In the genomic region with DNA sequence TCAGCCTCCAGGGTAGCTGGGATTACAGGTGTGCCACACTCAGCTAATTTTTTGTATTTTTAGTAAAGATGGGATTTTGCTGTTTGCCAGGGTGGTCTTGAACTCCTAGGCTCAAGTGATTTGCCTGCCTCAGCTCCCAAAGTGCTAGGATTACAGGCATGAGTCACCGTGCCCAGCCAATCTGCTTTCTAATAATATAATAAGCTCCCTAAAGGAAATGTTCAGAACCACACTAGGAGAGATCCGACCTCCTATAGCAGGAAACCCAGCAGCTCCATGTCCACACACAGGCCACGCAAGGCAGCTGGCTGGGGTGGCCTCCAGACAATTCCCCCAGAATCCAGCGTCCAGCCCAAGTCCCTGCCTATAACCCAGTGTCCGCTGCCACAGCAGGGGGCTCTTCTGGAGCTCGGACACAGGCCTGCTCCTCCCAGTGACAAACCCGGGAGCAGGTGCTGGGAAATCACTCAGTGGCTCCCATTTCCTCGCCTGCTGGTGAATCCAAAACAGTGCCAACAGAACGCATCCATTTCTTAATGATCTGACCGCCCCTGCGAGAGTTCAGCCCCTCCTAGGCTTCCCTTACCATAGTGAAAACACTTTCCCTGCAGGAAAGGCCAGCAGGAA, we compare ENCODE assay signal across 1 cellular context.
TF ChIP-seq lines count a peak whose summit lies in the region.

No MANE protein-coding gene starts in this region.

TF ChIP-seq in H1, 55 proteins besides CTCF, POLR2A, EP300 and RAD21:
- TF ChIP-seq CREB1 (IDR thresholded peaks at IDR 0.05) (no peak), EGR1 (IDR thresholded peaks at IDR 0.05; ENCODE audit: borderline replicate concordance, low read depth, low read length) (no peak), CHD1 (IDR thresholded peaks at IDR 0.05; ENCODE audit: low read depth, low read length) (no peak), SP4 (IDR thresholded peaks at IDR 0.05; ENCODE audit: low read length) (no peak), CBX5 (IDR thresholded peaks at IDR 0.05; ENCODE audit: low read depth, low read length) (no peak), CBX8 (IDR thresholded peaks at IDR 0.05; ENCODE audit: borderline replicate concordance, low read depth, low read length) (no peak), SIN3A (conservative IDR thresholded peaks at IDR 0.05 in 1 of 2, IDR thresholded peaks at IDR 0.05 in 1 of 2; ENCODE audit: low read depth in 1 of 2, low read length in 2 of 2) (no peak), BACH1 (IDR thresholded peaks at IDR 0.05; ENCODE audit: low read length) (no peak), EZH2 (IDR thresholded peaks at IDR 0.05; ENCODE audit: low read depth, low read length, severe bottlenecking) (no peak), RFX5 (IDR thresholded peaks at IDR 0.05; ENCODE audit: borderline replicate concordance, low read depth, low read length) (no peak)
TF ChIP-seq in H1: peak in this region for 0.
